17 cellular contexts compared by ENCODE assay signal in the genomic region with DNA sequence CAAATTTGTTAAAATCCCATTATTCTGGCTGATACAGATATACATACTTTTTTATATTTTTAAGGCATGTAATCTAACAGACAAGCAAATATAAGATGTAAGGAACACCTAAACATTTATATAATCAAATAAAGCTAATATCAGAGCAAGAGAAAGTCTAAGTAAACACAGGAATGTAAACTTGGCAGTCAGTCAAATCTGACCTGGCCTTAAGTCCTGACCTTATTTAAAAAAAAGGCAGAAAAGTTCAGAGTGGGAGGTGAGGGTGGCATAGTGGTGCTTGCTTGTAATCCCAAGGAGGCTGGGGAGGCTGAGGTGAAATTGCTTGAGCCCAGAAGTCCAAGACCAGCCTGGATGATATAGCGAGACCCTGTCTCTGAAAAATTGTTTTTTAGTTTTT.
"Had no signal": no experiment of that assay in that cellular context is flagged by ENCODE, and none has a peak within 500 bp of the region (broad histone marks: within the 10 kb centered on the region; RNA-seq: fewer than 3 reads in every experiment).

No MANE protein-coding gene starts in this region.

- H3K27ac Mint-ChIP-seq: naive thymus-derived CD8-positive, alpha-beta T cell; type B pancreatic cell had no signal

- H3K4me3 Mint-ChIP-seq: naive thymus-derived CD8-positive, alpha-beta T cell; type B pancreatic cell had no signal

- H3K9me3 ChIP-seq: adrenal gland, esophagus squamous epithelium, mucosa of descending colon, neutrophil, suprapubic skin had no signal

- H3K4me3 ChIP-seq: adrenal gland, esophagus squamous epithelium, mucosa of descending colon, suprapubic skin had no signal

- DNase-seq: activated CD4-positive, alpha-beta T cell treated with anti-CD3 and anti-CD28 coated beads, Interleukin-2, amount 50 U/mL, for 4 hours; activated CD4-positive, CD25-positive, alpha-beta regulatory T cell treated with anti-CD3 and anti-CD28 coated beads, Interleukin-2, amount 50 U/mL, for 72 hours; activated naive CD4-positive, alpha-beta T cell treated with anti-CD3 and anti-CD28 coated beads, Interleukin-2, amount 50 U/mL, for 16 hours; activated T-cell treated with anti-CD3 and anti-CD28 coated beads, Interleukin-2, amount 50 U/mL, for 1 hour; adrenal gland; esophagus squamous epithelium; hippocampal formation; left cardiac atrium; mammary epithelial cell; mucosa of descending colon; naive thymus-derived CD8-positive, alpha-beta T cell; stimulated activated CD4-positive, alpha-beta T cell treated with anti-CD3 and anti-CD28 coated beads, Interleukin-12 subunit alpha, Interleukin-12 subunit beta, amount 100 ng/mL, for 4 hours; stimulated activated naive CD8-positive, alpha-beta T cell treated with anti-CD3 and anti-CD28 coated beads, Interleukin-15, Interleukin-2, amounts not matched to agents 100 U/mL and 50 U/mL, for 24 hours; T-helper 2 cell had no signal

- H3K4me1 Mint-ChIP-seq: naive thymus-derived CD8-positive, alpha-beta T cell had no signal

- H3K36me3 ChIP-seq: adrenal gland, esophagus squamous epithelium, neutrophil, suprapubic skin had no signal

- H3K36me3 Mint-ChIP-seq: naive thymus-derived CD8-positive, alpha-beta T cell; type B pancreatic cell had no signal

- H3K27ac ChIP-seq: adrenal gland, esophagus squamous epithelium, neutrophil, suprapubic skin had no signal

- H3K4me1 ChIP-seq: adrenal gland, esophagus squamous epithelium, suprapubic skin had no signal

- H3K27me3 ChIP-seq: adrenal gland, esophagus squamous epithelium, suprapubic skin had no signal

- H3K9me3 Mint-ChIP-seq: type B pancreatic cell had no signal
